In the genomic region with DNA sequence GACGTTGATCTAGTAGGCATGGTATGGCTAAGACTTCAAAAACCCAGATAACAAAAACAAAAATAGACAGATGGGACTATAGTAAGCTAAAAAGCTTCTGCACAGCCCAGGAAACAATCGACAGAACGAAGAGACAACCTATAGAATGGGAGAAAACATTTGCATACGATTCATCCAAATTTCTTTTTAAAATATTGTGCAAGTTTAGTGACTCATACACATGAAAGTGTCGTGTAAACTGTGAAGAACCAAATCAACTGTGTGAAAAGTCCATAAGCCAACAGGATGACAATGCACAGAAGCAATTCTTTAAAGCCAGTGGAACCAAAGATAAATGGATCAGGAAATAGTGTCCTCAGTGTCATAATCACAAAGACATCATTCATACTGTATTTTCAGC, we compare ENCODE assay signal across 1 cellular context.
TF ChIP-seq lines count a peak whose summit lies in the region.

No MANE protein-coding gene starts in this region.

TF ChIP-seq in SK-N-SH treated with all-trans-retinoic acid at 6 μM for 48 hours, 23 proteins besides CTCF, POLR2A, EP300 and RAD21 (continued from another document):
- TF ChIP-seq, protein P1, sequence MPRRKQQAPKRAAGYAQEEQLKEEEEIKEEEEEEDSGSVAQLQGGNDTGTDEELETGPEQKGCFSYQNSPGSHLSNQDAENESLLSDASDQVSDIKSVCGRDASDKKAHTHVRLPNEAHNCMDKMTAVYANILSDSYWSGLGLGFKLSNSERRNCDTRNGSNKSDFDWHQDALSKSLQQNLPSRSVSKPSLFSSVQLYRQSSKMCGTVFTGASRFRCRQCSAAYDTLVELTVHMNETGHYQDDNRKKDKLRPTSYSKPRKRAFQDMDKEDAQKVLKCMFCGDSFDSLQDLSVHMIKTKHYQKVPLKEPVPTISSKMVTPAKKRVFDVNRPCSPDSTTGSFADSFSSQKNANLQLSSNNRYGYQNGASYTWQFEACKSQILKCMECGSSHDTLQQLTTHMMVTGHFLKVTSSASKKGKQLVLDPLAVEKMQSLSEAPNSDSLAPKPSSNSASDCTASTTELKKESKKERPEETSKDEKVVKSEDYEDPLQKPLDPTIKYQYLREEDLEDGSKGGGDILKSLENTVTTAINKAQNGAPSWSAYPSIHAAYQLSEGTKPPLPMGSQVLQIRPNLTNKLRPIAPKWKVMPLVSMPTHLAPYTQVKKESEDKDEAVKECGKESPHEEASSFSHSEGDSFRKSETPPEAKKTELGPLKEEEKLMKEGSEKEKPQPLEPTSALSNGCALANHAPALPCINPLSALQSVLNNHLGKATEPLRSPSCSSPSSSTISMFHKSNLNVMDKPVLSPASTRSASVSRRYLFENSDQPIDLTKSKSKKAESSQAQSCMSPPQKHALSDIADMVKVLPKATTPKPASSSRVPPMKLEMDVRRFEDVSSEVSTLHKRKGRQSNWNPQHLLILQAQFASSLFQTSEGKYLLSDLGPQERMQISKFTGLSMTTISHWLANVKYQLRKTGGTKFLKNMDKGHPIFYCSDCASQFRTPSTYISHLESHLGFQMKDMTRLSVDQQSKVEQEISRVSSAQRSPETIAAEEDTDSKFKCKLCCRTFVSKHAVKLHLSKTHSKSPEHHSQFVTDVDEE (CRISPR knock-in tag; IDR thresholded peaks at IDR 0.05): no peak
- TF ChIP-seq ESRRG (CRISPR knock-in tag; IDR thresholded peaks at IDR 0.05): no peak
- TF ChIP-seq ZNF8 (CRISPR knock-in tag; IDR thresholded peaks at IDR 0.05): no peak
- TF ChIP-seq, protein P2, sequence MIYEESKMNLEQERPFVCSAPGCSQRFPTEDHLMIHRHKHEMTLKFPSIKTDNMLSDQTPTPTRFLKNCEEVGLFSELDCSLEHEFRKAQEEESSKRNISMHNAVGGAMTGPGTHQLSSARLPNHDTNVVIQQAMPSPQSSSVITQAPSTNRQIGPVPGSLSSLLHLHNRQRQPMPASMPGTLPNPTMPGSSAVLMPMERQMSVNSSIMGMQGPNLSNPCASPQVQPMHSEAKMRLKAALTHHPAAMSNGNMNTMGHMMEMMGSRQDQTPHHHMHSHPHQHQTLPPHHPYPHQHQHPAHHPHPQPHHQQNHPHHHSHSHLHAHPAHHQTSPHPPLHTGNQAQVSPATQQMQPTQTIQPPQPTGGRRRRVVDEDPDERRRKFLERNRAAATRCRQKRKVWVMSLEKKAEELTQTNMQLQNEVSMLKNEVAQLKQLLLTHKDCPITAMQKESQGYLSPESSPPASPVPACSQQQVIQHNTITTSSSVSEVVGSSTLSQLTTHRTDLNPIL (CRISPR knock-in tag; IDR thresholded peaks at IDR 0.05; ENCODE audit: low read depth): no peak
- no peak for TF ChIP-seq ISL1 (CRISPR knock-in tag; IDR thresholded peaks at IDR 0.05)
- no peak for TF ChIP-seq OSR1 (CRISPR knock-in tag; IDR thresholded peaks at IDR 0.05)
